ENCODE assay signal across 1 cellular context in the genomic region with DNA sequence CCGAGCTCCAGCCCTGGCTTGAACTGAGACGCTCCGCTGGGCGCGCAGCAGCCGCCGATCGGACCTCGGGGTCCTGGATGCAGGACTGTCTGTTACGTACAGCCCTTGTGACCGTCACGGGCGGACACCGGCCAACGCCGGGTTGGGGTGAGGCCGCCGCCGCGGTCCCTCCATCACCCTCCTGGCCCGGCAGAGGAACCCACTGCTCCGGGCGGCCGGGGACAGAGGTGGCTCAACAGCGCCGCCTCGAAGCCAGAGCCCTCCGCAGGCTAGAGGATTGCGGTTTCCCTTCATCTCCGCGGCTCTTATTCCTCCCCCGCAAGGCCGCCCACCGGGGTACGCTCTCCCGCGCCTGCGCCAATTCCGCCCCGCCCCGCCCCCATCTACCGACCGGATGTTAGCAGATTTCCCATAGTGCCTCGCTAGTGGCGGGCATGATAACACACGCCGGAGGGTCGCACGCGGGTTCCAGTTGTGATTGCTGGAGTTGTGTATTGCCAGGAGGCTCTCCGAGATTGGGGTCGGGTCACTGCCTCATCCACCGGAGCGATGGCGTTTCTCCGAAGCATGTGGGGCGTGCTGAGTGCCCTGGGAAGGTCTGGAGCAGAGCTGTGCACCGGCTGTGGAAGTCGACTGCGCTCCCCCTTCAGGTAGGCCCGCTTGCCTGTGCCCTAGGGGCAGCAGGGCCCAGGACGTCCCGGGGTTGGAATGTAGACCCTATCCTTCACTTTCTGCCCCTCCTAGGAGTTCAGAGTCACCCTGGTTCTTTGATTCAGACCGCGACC.
TF ChIP-seq lines count a peak whose summit lies in the region.

Gene TFAM, plus strand, starts transcription at position 412 of the 785 bp plus-strand sequence. Its CDS starts 138 bp downstream, at position 550.

TF ChIP-seq in HepG2, 621 proteins besides CTCF, POLR2A, EP300 and RAD21 (continues in another document):
- TF ChIP-seq, protein P1, sequence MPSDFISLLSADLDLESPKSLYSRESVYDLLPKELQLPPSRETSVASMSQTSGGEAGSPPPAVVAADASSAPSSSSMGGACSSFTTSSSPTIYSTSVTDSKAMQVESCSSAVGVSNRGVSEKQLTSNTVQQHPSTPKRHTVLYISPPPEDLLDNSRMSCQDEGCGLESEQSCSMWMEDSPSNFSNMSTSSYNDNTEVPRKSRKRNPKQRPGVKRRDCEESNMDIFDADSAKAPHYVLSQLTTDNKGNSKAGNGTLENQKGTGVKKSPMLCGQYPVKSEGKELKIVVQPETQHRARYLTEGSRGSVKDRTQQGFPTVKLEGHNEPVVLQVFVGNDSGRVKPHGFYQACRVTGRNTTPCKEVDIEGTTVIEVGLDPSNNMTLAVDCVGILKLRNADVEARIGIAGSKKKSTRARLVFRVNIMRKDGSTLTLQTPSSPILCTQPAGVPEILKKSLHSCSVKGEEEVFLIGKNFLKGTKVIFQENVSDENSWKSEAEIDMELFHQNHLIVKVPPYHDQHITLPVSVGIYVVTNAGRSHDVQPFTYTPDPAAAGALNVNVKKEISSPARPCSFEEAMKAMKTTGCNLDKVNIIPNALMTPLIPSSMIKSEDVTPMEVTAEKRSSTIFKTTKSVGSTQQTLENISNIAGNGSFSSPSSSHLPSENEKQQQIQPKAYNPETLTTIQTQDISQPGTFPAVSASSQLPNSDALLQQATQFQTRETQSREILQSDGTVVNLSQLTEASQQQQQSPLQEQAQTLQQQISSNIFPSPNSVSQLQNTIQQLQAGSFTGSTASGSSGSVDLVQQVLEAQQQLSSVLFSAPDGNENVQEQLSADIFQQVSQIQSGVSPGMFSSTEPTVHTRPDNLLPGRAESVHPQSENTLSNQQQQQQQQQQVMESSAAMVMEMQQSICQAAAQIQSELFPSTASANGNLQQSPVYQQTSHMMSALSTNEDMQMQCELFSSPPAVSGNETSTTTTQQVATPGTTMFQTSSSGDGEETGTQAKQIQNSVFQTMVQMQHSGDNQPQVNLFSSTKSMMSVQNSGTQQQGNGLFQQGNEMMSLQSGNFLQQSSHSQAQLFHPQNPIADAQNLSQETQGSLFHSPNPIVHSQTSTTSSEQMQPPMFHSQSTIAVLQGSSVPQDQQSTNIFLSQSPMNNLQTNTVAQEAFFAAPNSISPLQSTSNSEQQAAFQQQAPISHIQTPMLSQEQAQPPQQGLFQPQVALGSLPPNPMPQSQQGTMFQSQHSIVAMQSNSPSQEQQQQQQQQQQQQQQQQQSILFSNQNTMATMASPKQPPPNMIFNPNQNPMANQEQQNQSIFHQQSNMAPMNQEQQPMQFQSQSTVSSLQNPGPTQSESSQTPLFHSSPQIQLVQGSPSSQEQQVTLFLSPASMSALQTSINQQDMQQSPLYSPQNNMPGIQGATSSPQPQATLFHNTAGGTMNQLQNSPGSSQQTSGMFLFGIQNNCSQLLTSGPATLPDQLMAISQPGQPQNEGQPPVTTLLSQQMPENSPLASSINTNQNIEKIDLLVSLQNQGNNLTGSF (CRISPR knock-in tag; IDR thresholded peaks at IDR 0.05): peak; percentile 85; the same call in 1 of the 2 replicates
- 0 out of 2 replicates have a peak, but pooled peaks have one; percentile 14 for TF ChIP-seq RARA (CRISPR knock-in tag; IDR thresholded peaks at IDR 0.05)
- peak; percentile 60; the same call in 1 of the 2 replicates for TF ChIP-seq IRF2 (CRISPR knock-in tag; IDR thresholded peaks at IDR 0.05)
- no peak for TF ChIP-seq BRCA1 (CRISPR knock-in tag; IDR thresholded peaks at IDR 0.05)
- peak; percentile 79 for TF ChIP-seq TAF1 (CRISPR knock-in tag; IDR thresholded peaks at IDR 0.05)
- TF ChIP-seq TEAD2 (CRISPR knock-in tag; IDR thresholded peaks at IDR 0.05): no peak
- no peak; the same call in none of the 2 replicates for TF ChIP-seq HOXA3 (CRISPR knock-in tag; IDR thresholded peaks at IDR 0.05)
- no peak for TF ChIP-seq NPAS2 (CRISPR knock-in tag; IDR thresholded peaks at IDR 0.05; ENCODE audit: borderline replicate concordance)
- no peak for TF ChIP-seq DMTF1 (CRISPR knock-in tag; IDR thresholded peaks at IDR 0.05)
- peak; percentile 60 for TF ChIP-seq ELF1 (CRISPR knock-in tag; IDR thresholded peaks at IDR 0.05)
- no peak for TF ChIP-seq FOXK2 (IDR thresholded peaks at IDR 0.05)
- TF ChIP-seq, protein P2, sequence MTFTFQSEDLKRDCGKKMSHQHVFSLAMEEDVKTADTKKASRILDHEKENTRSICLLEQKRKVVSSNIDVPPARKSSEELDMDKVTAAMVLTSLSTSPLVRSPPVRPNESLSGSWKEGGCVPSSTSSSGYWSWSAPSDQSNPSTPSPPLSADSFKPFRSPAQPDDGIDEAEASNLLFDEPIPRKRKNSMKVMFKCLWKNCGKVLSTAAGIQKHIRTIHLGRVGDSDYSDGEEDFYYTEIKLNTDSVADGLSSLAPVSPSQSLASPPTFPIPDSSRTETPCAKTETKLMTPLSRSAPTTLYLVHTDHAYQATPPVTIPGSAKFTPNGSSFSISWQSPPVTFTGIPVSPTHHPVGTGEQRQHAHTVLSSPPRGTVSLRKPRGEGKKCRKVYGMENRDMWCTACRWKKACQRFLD (CRISPR knock-in tag; IDR thresholded peaks at IDR 0.05; ENCODE audit: borderline replicate concordance): peak; percentile 91; the same call in 1 of the 2 replicates
- no peak for TF ChIP-seq SIX1 (CRISPR knock-in tag; IDR thresholded peaks at IDR 0.05; ENCODE audit: borderline replicate concordance)
- TF ChIP-seq TARDBP (CRISPR knock-in tag; IDR thresholded peaks at IDR 0.05): peak; percentile 84
- peak; percentile 69 for TF ChIP-seq KLF6 (CRISPR knock-in tag; IDR thresholded peaks at IDR 0.05)
- peak; percentile 44 for TF ChIP-seq MED1 (CRISPR knock-in tag; IDR thresholded peaks at IDR 0.05)
- peak; percentile 45; the same call in 1 of the 2 replicates for TF ChIP-seq FOXA3 (CRISPR knock-in tag; IDR thresholded peaks at IDR 0.05)
- 0 out of 2 replicates have a peak, but pooled peaks have one; percentile 27 for TF ChIP-seq ZNF383 (CRISPR knock-in tag; IDR thresholded peaks at IDR 0.05; ENCODE audit: borderline replicate concordance)
- no peak for TF ChIP-seq RORA (CRISPR knock-in tag; IDR thresholded peaks at IDR 0.05)
- no peak for TF ChIP-seq ETV6 (CRISPR knock-in tag; conservative IDR thresholded peaks at IDR 0.05)
- no peak for TF ChIP-seq ZC3H4 (CRISPR knock-in tag; IDR thresholded peaks at IDR 0.05; ENCODE audit: borderline replicate concordance)
- TF ChIP-seq GATAD1 (CRISPR knock-in tag; IDR thresholded peaks at IDR 0.05): peak; percentile 92
- TF ChIP-seq, protein P3, sequence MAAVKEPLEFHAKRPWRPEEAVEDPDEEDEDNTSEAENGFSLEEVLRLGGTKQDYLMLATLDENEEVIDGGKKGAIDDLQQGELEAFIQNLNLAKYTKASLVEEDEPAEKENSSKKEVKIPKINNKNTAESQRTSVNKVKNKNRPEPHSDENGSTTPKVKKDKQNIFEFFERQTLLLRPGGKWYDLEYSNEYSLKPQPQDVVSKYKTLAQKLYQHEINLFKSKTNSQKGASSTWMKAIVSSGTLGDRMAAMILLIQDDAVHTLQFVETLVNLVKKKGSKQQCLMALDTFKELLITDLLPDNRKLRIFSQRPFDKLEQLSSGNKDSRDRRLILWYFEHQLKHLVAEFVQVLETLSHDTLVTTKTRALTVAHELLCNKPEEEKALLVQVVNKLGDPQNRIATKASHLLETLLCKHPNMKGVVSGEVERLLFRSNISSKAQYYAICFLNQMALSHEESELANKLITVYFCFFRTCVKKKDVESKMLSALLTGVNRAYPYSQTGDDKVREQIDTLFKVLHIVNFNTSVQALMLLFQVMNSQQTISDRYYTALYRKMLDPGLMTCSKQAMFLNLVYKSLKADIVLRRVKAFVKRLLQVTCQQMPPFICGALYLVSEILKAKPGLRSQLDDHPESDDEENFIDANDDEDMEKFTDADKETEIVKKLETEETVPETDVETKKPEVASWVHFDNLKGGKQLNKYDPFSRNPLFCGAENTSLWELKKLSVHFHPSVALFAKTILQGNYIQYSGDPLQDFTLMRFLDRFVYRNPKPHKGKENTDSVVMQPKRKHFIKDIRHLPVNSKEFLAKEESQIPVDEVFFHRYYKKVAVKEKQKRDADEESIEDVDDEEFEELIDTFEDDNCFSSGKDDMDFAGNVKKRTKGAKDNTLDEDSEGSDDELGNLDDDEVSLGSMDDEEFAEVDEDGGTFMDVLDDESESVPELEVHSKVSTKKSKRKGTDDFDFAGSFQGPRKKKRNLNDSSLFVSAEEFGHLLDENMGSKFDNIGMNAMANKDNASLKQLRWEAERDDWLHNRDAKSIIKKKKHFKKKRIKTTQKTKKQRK (IDR thresholded peaks at IDR 0.05; ENCODE audit: low read length): no peak
- no peak for TF ChIP-seq KAT2B (IDR thresholded peaks at IDR 0.05; ENCODE audit: borderline replicate concordance, low read depth, low read length)
- no peak for TF ChIP-seq TERF1 (CRISPR knock-in tag; IDR thresholded peaks at IDR 0.05)
- TF ChIP-seq HDAC1 (CRISPR knock-in tag; IDR thresholded peaks at IDR 0.05): peak; percentile 94
- no peak; the same call in 1 of the 2 replicates for TF ChIP-seq MTF2 (CRISPR knock-in tag; IDR thresholded peaks at IDR 0.05; ENCODE audit: borderline replicate concordance)
- peak; percentile 80; the same call in 1 of the 2 replicates for TF ChIP-seq TGIF2 (CRISPR knock-in tag; IDR thresholded peaks at IDR 0.05)
- TF ChIP-seq ZNF567 (CRISPR knock-in tag; IDR thresholded peaks at IDR 0.05; ENCODE audit: borderline replicate concordance): no peak; the same call in 1 of the 2 replicates
- TF ChIP-seq ZNF619 (CRISPR knock-in tag; IDR thresholded peaks at IDR 0.05): 0 out of 2 replicates have a peak, but pooled peaks have one; percentile 6
- peak; percentile 89; the same call in 1 of the 2 replicates for TF ChIP-seq ZNF816 (CRISPR knock-in tag; IDR thresholded peaks at IDR 0.05; ENCODE audit: borderline replicate concordance)
- TF ChIP-seq CSRNP2 (CRISPR knock-in tag; conservative IDR thresholded peaks at IDR 0.05; ENCODE audit: low read depth): no peak
- TF ChIP-seq ZNF441 (CRISPR knock-in tag; IDR thresholded peaks at IDR 0.05; ENCODE audit: borderline replicate concordance): peak; percentile 72; the same call in 1 of the 2 replicates
- peak; percentile 86 for TF ChIP-seq MXD1 (CRISPR knock-in tag; IDR thresholded peaks at IDR 0.05)
- TF ChIP-seq CCAR2 (optimal IDR thresholded peaks at IDR 0.05; ENCODE audit: low read depth, low read length): no peak
- no peak for TF ChIP-seq MTF1 (CRISPR knock-in tag; IDR thresholded peaks at IDR 0.05)
- TF ChIP-seq ZNF280D (CRISPR knock-in tag; IDR thresholded peaks at IDR 0.05): peak; percentile 71; the same call in 1 of the 2 replicates
